Comparison of ENCODE assay signal across 8 cellular contexts in genomic region chr13:51797664-51798488, GRCh38. TPM values are rescaled to one million over a fixed set of nuclear protein-coding genes. Genes with fewer than 3 reads are reported as not detected.
DNase-seq lines count a peak whose midpoint lies in the region; ATAC-seq and TF ChIP-seq lines count a peak whose summit lies in the region.

No MANE protein-coding gene starts in this region.

- H3K27me3 ChIP-seq in esophagus muscularis mucosa: no peaks in the 10 kb centered on the region
- peaks cover 3% of the 10 kb centered on the region for H3K27me3 ChIP-seq in osteoblast (ENCODE audit: insufficient read depth, low read length)
- H3K27me3 ChIP-seq in ascending aorta: no peaks in the 10 kb centered on the region

- peak; percentile 55 for ATAC-seq in HG03439 (IDR thresholded peaks at IDR 0.05; ENCODE audit: unreplicated experiment)
- peak; percentile 55 for ATAC-seq in activated CD8-positive, alpha-beta T cell treated with anti-CD3 and anti-CD28 coated beads for 36 hours

- WGBS in esophagus muscularis mucosa: 71% methylated on average over 12 of the region's 12 CpGs

- no peak overlapping the region for H3K4me2 ChIP-seq in osteoblast (ENCODE audit: insufficient read depth, low read length)

- no peaks in the 10 kb centered on the region for H4K20me1 ChIP-seq in osteoblast (ENCODE audit: insufficient read depth, low read length)

- in situ Hi-C loops in ACHN (cut with HindIII; ENCODE audit: low pct_ligation_motif_present, low pct_unique_long_range_greater_than_20kb, low sequenced_read_pairs): no loop called here

- no peak for TF ChIP-seq EP300 in esophagus muscularis mucosa (IDR thresholded peaks at IDR 0.05)

- no peaks in the 10 kb centered on the region for H3K9me3 Mint-ChIP-seq in activated CD8-positive, alpha-beta T cell treated with anti-CD3 and anti-CD28 coated beads for 36 hours

- intact Hi-C loops in activated CD8-positive, alpha-beta T cell treated with anti-CD3 and anti-CD28 coated beads for 36 hours (cut with micrococcal nuclease): no loop called here
- intact Hi-C loops in esophagus muscularis mucosa (cut with DNase I): loop anchor here (5.0 kb wide), 1 partner anchor 211 kb away; no protein-coding TSS in a partner anchor
- intact Hi-C loops in ascending aorta (cut with DNase I): no loop called here

- peaks cover 0 to 46% (median 13%) of the 10 kb centered on the region in 4 donors for H3K36me3 ChIP-seq in esophagus muscularis mucosa
- H3K36me3 ChIP-seq in osteoblast (ENCODE audit: insufficient read depth, low read length): no peaks in the 10 kb centered on the region
- H3K36me3 ChIP-seq in ascending aorta: peaks cover 0 to 7% of the 10 kb centered on the region in 2 donors

- H3K4me1 ChIP-seq in esophagus muscularis mucosa: peaks cover 25 to 43% (median 38%) of the 10 kb centered on the region in 4 donors
- H3K4me1 ChIP-seq in osteoblast (ENCODE audit: insufficient read depth, low read length): peaks cover 18% of the 10 kb centered on the region
- H3K4me1 ChIP-seq in ascending aorta: peaks cover 9 to 24% of the 10 kb centered on the region in 2 donors

- CTCF ChIA-PET in activated CD8-positive, alpha-beta T cell treated with anti-CD3 and anti-CD28 coated beads for 36 hours (lab: Charles Lee): interaction anchor here (0.6 to 3.8 kb wide), 65 partner anchors 8 to 729 kb away, joined by 3 to 37 read pairs (median 4); partner anchors contain the start of genes INTS6 and TMEM272

- H3K9me3 ChIP-seq in esophagus muscularis mucosa (no peaks in the 10 kb centered on the region), osteoblast (ENCODE audit: low read depth, low read length) (no peaks in the 10 kb centered on the region), ascending aorta (no peaks in the 10 kb centered on the region)

- H3K4me1 Mint-ChIP-seq in activated CD8-positive, alpha-beta T cell treated with anti-CD3 and anti-CD28 coated beads for 36 hours (ENCODE audit: low read depth): peaks cover 42% of the 10 kb centered on the region

- no peak overlapping the region for H3K4me3 Mint-ChIP-seq in activated CD8-positive, alpha-beta T cell treated with anti-CD3 and anti-CD28 coated beads for 36 hours

- peak; percentile 57 for DNase-seq in ACHN
- peak; percentile 42 for DNase-seq in NCI-H345 treated with DMSO at 0.1 percent for 48 hours (lab: John Stamatoyannopoulos, UW; ENCODE audit: unreplicated experiment)
- DNase-seq in activated CD8-positive, alpha-beta T cell treated with anti-CD3 and anti-CD28 coated beads for 36 hours: peak; percentile 73
- DNase-seq in esophagus muscularis mucosa (ENCODE audit: extremely low spot score): no peak
- DNase-seq in osteoblast (ENCODE audit: insufficient read length, low spot score, missing footprints): peak; percentile 68
- DNase-seq in ascending aorta (ENCODE audit: low spot score in 2 of 2): no peak

- no peak for TF ChIP-seq POLR2A in esophagus muscularis mucosa (IDR thresholded peaks at IDR 0.05; ENCODE audit: low read depth)

- no peaks in the 10 kb centered on the region for H3K27me3 Mint-ChIP-seq in activated CD8-positive, alpha-beta T cell treated with anti-CD3 and anti-CD28 coated beads for 36 hours

- no peaks in the 10 kb centered on the region for H3K79me2 ChIP-seq in osteoblast (ENCODE audit: insufficient read depth, low read length)

- H3K27ac Mint-ChIP-seq in activated CD8-positive, alpha-beta T cell treated with anti-CD3 and anti-CD28 coated beads for 36 hours: no peak overlapping the region

- peaks cover 7% of the 10 kb centered on the region for H3K36me3 Mint-ChIP-seq in activated CD8-positive, alpha-beta T cell treated with anti-CD3 and anti-CD28 coated beads for 36 hours (ENCODE audit: low read depth)

- POLR2A ChIA-PET in activated CD8-positive, alpha-beta T cell treated with anti-CD3 and anti-CD28 coated beads for 36 hours (lab: Charles Lee): interaction anchor here (0.5 to 1.7 kb wide), 10 partner anchors 13 to 574 kb away, joined by 3 to 5 read pairs (median 3); partner anchors contain the start of gene INTS6

- TF ChIP-seq CTCF in GM12874 (IDR thresholded peaks at IDR 0.05; ENCODE audit: insufficient read depth, low read depth, low read length) (peak; percentile 59), esophagus muscularis mucosa (IDR thresholded peaks at IDR 0.05) (peak in 2 of 3 experiments; percentile 23 to 34), osteoblast (IDR thresholded peaks at IDR 0.05; ENCODE audit: extremely low read depth, low read depth, low read length) (peak; percentile 44), ascending aorta (IDR thresholded peaks at IDR 0.05) (peak in 1 of 3 experiments; percentile 36)
- peak; percentile 55 for TF ChIP-seq CTCF in activated CD8-positive, alpha-beta T cell treated with anti-CD3 and anti-CD28 coated beads for 36 hours (IDR thresholded peaks at IDR 0.05)

- H2AFZ ChIP-seq in osteoblast (ENCODE audit: low read length): no peak overlapping the region

- H3K4me3 ChIP-seq in esophagus muscularis mucosa (no peak overlapping the region), osteoblast (ENCODE audit: insufficient read depth, low read length) (no peak overlapping the region), ascending aorta (no peak overlapping the region)

- H3K27ac ChIP-seq in esophagus muscularis mucosa (replicated peaks in 1 of 4) (no peak overlapping the region), osteoblast (ENCODE audit: low read depth, low read length) (no peak overlapping the region), ascending aorta (no peak overlapping the region)

RNA-seq across cellular contexts. Expression of gene DHRS12, which starts 6.1 kb away (rescaled TPM):
- total RNA-seq in activated CD8-positive, alpha-beta T cell treated with anti-CD3 and anti-CD28 coated beads for 36 hours: 1 to 10 TPM; 6.6 to 6.7 TPM
- total RNA-seq in esophagus muscularis mucosa: 10 to 100 TPM; 10.3 to 18.6 (median 14.9) TPM
- total RNA-seq in osteoblast: 3.3 and 3.8 TPM in 2 replicates
- total RNA-seq in ascending aorta: 7.9 TPM

RNA-seq across cellular contexts. Expression of gene TMEM272, which starts 47.1 kb away (rescaled TPM):
- under 1 TPM; 0.18 to 0.32 TPM for total RNA-seq in activated CD8-positive, alpha-beta T cell treated with anti-CD3 and anti-CD28 coated beads for 36 hours
- total RNA-seq in esophagus muscularis mucosa (not detected), osteoblast (not detected in 2 replicates), ascending aorta (not detected)

Comparison
In these comparisons a context has a peak if more than half of its experiments do, and no peak if none do; other contexts are left out.
1. DNase-seq: peak in ACHN (single experiment), NCI-H345 treated with DMSO at 0.1 percent for 48 hours (single experiment), activated CD8-positive, alpha-beta T cell treated with anti-CD3 and anti-CD28 coated beads for 36 hours (single experiment) and osteoblast (single experiment); none in esophagus muscularis mucosa (single experiment) and ascending aorta (0 of 2).